8 cellular contexts compared by ENCODE assay signal in the genomic region with DNA sequence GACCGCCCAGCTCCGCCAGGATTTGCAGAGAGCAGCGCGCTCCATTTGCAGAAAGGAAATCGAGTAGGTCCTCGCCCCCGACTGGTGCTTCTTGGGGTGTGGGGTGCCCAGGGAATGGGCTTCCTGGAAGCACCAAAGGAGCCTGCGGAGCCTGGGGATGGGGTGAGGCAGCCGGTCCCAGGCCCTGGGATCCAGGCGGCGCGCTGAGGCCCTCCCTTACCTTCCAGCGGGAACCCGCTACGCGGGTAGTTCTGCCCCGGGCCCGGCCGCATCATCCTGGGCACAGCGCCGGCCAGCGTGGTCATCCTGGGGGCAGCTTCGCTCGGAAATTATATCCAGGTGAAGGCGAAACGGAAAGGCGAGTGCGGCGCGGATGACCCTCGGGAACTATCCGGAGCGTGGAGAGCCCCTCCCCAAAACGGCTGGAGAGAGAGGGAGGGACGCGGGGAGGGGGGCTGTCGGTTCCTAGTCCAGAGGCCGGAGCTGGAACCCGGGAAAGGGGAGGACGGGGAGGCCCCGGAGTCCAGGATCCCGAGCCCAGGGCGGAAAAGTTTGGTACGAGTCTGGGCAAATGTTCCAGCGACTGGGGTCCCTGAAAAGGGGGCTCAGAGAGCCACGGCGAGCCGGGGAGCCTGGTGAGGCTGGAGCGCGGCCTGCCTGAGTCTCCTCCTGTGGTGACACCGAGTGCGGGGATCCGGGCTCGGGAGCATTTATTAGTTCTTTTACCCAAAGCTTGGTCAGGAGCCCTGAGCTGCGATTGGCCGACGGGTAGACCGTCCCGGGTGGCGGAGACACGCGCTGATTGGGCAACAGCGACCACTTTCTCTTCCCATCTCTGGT. TPM values are rescaled to one million over a fixed set of nuclear protein-coding genes. Genes with fewer than 3 reads are reported as not detected.
DNase-seq lines count a peak whose midpoint lies in the region; ATAC-seq and TF ChIP-seq lines count a peak whose summit lies in the region.

Gene PAX3, minus strand, starts transcription at position 688 of the 840 bp plus-strand sequence. Its CDS starts 383 bp downstream, at position 305.

- intact Hi-C loops in psoas muscle (cut with DNase I) (no loop called here), stomach (cut with DNase I; ENCODE audit: low total_unique reads) (no loop called here)

- H3K9me3 ChIP-seq in psoas muscle (no peaks in the 10 kb centered on the region), stomach (peaks cover 0 to 28% (median 4%) of the 10 kb centered on the region in 4 donors)

- DNase-seq in NCI-H460 (ENCODE audit: extremely low read depth, low read depth) (peak; percentile 51), foreskin fibroblast (peak; percentile 89 to 95), psoas muscle (peak; percentile 64 to 79), stomach (no peak)
- DNase-seq in NK-92 treated with Interleukin-12 subunit alpha and Interleukin-12 subunit beta, amount 100 ng/mL, for 24 hours (lab: John Stamatoyannopoulos, UW): no peak
- no peak for DNase-seq in activated CD4-positive, alpha-beta T cell treated with anti-CD3 and anti-CD28 coated beads for 48 hours

- no peak for TF ChIP-seq POLR2A in stomach (IDR thresholded peaks at IDR 0.05)

- peaks cover 0 to 22% of the 10 kb centered on the region in 2 donors for H3K36me3 ChIP-seq in psoas muscle (ENCODE audit: insufficient read depth in 1 of 2, low read depth in 1 of 2)
- H3K36me3 ChIP-seq in stomach: no peaks in the 10 kb centered on the region

- TF ChIP-seq CTCF in foreskin fibroblast (IDR thresholded peaks at IDR 0.05; ENCODE audit: low read depth, low read length) (no peak), psoas muscle (IDR thresholded peaks at IDR 0.05) (no peak), stomach (IDR thresholded peaks at IDR 0.05) (no peak)

- 2 to 4% (median 3%) methylated on average over 58 to 63 of the region's 63 CpGs for WGBS in psoas muscle, 3 donors
- WGBS in stomach, 5 donors: 3 to 9% (median 6%) methylated on average over 49 to 63 of the region's 63 CpGs

- peak within 1 kb of the TSS; percentile 15 for H3K4me3 ChIP-seq in GM08714 (ENCODE audit: low read length)
- H3K4me3 ChIP-seq in foreskin fibroblast (ENCODE audit: low read depth in 1 of 2, low read length in 2 of 2): peak within 1 kb of the TSS; percentile 61 to 70
- peak within 1 kb of the TSS; percentile 75 for H3K4me3 ChIP-seq in psoas muscle
- H3K4me3 ChIP-seq in stomach: peak within 1 kb of the TSS in 2 of 4 donors; percentile 12 to 37

- TF ChIP-seq EP300 in stomach (IDR thresholded peaks at IDR 0.05): no peak

- H3K27me3 ChIP-seq in psoas muscle (ENCODE audit: insufficient read depth in 3 of 3, low read length in 2 of 3) (peaks cover 0 to 60% (median 45%) of the 10 kb centered on the region in 3 donors), stomach (peaks cover 71 to 100% (median 100%) of the 10 kb centered on the region in 3 donors)

- H3K27ac ChIP-seq in psoas muscle (peak within 1 kb of the TSS; percentile 83), stomach (no peak within 1 kb of the TSS)

- peaks cover 3% of the 10 kb centered on the region for H3K4me1 ChIP-seq in psoas muscle
- H3K4me1 ChIP-seq in stomach: peaks cover 17 to 72% (median 58%) of the 10 kb centered on the region in 4 donors

- ATAC-seq in psoas muscle (peak; percentile 76 to 91 (median 84)), HG02884 (IDR thresholded peaks at IDR 0.05; ENCODE audit: unreplicated experiment) (no peak)

RNA-seq across cellular contexts. Expression of gene PAX3, which starts in this region (rescaled TPM):
- 4.2 and 5.7 TPM in 2 replicates for total RNA-seq in NCI-H460 (2014; rRNA removed; shearing (Covaris generic))
- polyA plus RNA-seq in NCI-H460 (2014; cell fraction: nucleus; rRNA removed): 1.6 and 2.5 TPM in 2 replicates
- total RNA-seq in psoas muscle: 10 to 100 TPM in 2 of 4 donors, 1 to 10 TPM in 2; 6.9 to 20.5 (median 13.3) TPM
- polyA plus RNA-seq in psoas muscle: 1 to 10 TPM in 2 of 3 donors, under 1 TPM in 1; 0.26 to 2.8 (median 1.9) TPM
- not detected for total RNA-seq in stomach
- not detected for polyA plus RNA-seq in stomach

Comparison
In these comparisons a context has a peak if more than half of its experiments do, and no peak if none do; other contexts are left out.
1. DNase-seq: peak in NCI-H460 (single experiment), foreskin fibroblast (2 of 2) and psoas muscle (2 of 2); none in NK-92 treated with Interleukin-12 subunit alpha and Interleukin-12 subunit beta, amount 100 ng/mL, for 24 hours (single experiment), activated CD4-positive, alpha-beta T cell treated with anti-CD3 and anti-CD28 coated beads for 48 hours (single experiment) and stomach (single experiment).